In the genomic region with DNA sequence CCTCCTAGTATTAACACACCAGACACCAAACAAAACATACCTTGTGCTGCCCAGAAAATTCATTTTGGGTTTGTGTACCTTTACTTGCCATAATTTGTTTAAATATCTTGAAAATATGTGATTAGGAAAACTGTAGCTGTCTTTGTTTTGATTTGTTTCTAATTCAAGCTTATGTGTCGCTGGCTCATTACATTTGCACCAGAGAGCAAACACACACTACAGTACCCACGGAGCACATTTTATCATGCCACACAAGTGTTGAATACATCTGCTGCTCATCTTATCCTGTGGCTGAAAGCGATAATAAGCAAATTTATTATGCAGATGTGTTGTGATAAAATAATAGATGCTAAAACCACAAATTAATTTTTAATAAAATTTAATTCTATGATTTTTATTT, we compare ENCODE assay signal across 11 cellular contexts.
DNase-seq lines count a peak whose midpoint lies in the region; ATAC-seq and TF ChIP-seq lines count a peak whose summit lies in the region.
"Had no signal": no experiment of that assay in that cellular context is flagged by ENCODE, and none has a peak within 500 bp of the region (broad histone marks: within the 10 kb centered on the region; RNA-seq: fewer than 3 reads in every experiment).

No MANE protein-coding gene starts in this region.

- H4K20me1 ChIP-seq in osteoblast (ENCODE audit: insufficient read depth, low read length) = no peaks in the 10 kb centered on the region

- intact Hi-C loops in Panc1 (cut with micrococcal nuclease; ENCODE audit: unreplicated experiment) = loop anchor here (5.0 kb wide), 1 partner anchor 55 kb away; no protein-coding TSS in a partner anchor

- H3K4me3 ChIP-seq in ACC112 (ENCODE audit: low read depth, low read length) (no peak overlapping the region), Panc1 (ENCODE audit: low read depth in 2 of 2, low read length in 2 of 2) (no peak overlapping the region), gastroesophageal sphincter (no peak overlapping the region), osteoblast (ENCODE audit: insufficient read depth, low read length) (no peak overlapping the region)

- CTCF ChIA-PET in Panc1 (lab: Charles Lee) = interaction anchor here (0.9 kb wide), 1 partner anchor 205 kb away, joined by 3 read pairs; no protein-coding TSS in a partner anchor

- in situ Hi-C loops in Panc1 (cut with HindIII; ENCODE audit: low pct_unique_long_range_greater_than_20kb, low sequenced_read_pairs) = no loop called here

- H3K9me3 ChIP-seq in Panc1 (ENCODE audit: control insufficient read depth, insufficient read depth, low read depth, low read length) = no peaks in the 10 kb centered on the region
- no peaks in the 10 kb centered on the region for H3K9me3 ChIP-seq in gastroesophageal sphincter
- no peaks in the 10 kb centered on the region for H3K9me3 ChIP-seq in osteoblast (ENCODE audit: low read depth, low read length)

- no peaks in the 10 kb centered on the region for H3K27me3 ChIP-seq in ACC112 (ENCODE audit: insufficient read depth, low read length)
- H3K27me3 ChIP-seq in Panc1 (ENCODE audit: control insufficient read depth, insufficient read depth, low read length) = no peaks in the 10 kb centered on the region
- no peaks in the 10 kb centered on the region for H3K27me3 ChIP-seq in gastroesophageal sphincter
- no peaks in the 10 kb centered on the region for H3K27me3 ChIP-seq in osteoblast (ENCODE audit: insufficient read depth, low read length)

- DNase-seq in Panc1 (ENCODE audit: low read depth, low spot score) (no peak), osteoblast (ENCODE audit: insufficient read length, low spot score, missing footprints) (no peak), EL (no peak), NCI-H2227 (lab: John Stamatoyannopoulos, UW; ENCODE audit: unreplicated experiment) (no peak)
- no peak for DNase-seq in activated CD4-positive, alpha-beta T cell treated with anti-CD3 and anti-CD28 coated beads for 48 hours
- DNase-seq: cerebellar nuclear complex; NCI-H187 treated with DMSO at 0.1 percent for 48 hours; stimulated activated CD8-positive, alpha-beta memory T cell treated with anti-CD3 and anti-CD28 coated beads, Interleukin-4, amount 100 ng/mL, for 48 hours had no signal

- POLR2A ChIA-PET in Panc1 (lab: Charles Lee) = no interaction called here

- no peak for TF ChIP-seq EP300 in gastroesophageal sphincter (IDR thresholded peaks at IDR 0.05)

- TF ChIP-seq POLR2A in gastroesophageal sphincter (IDR thresholded peaks at IDR 0.05) = no peak

- TF ChIP-seq CTCF in Panc1 (IDR thresholded peaks at IDR 0.05) (no peak), gastroesophageal sphincter (IDR thresholded peaks at IDR 0.05) (no peak), osteoblast (IDR thresholded peaks at IDR 0.05; ENCODE audit: extremely low read depth, low read depth, low read length) (no peak)

- BruUV-seq in Panc1 (replicated peaks; lab: Mats Ljungman, UMichigan) = no TSS peak

- H3K4me1 ChIP-seq in ACC112 (ENCODE audit: control insufficient read depth, insufficient read depth, low read length, unreplicated experiment) (peaks cover 37% of the 10 kb centered on the region), Panc1 (ENCODE audit: control insufficient read depth, insufficient read depth, low read length) (peaks cover 11% of the 10 kb centered on the region), gastroesophageal sphincter (peaks cover 9 to 47% (median 9%) of the 10 kb centered on the region in 3 donors), osteoblast (ENCODE audit: insufficient read depth, low read length) (peaks cover 40% of the 10 kb centered on the region)

- ATAC-seq in Panc1 (no peak), gastroesophageal sphincter (no peak), GM18511 (IDR thresholded peaks at IDR 0.05; ENCODE audit: unreplicated experiment) (no peak)

- H3K79me2 ChIP-seq in ACC112 (ENCODE audit: control insufficient read depth, insufficient read depth, low read length, unreplicated experiment) (peaks cover 53% of the 10 kb centered on the region), osteoblast (ENCODE audit: insufficient read depth, low read length) (peaks cover 77% of the 10 kb centered on the region)

- no peaks in the 10 kb centered on the region for H3K36me3 ChIP-seq in ACC112 (ENCODE audit: insufficient read depth, low read length)
- H3K36me3 ChIP-seq in Panc1 (ENCODE audit: control insufficient read depth, insufficient read depth, low read length) = no peaks in the 10 kb centered on the region
- peaks cover 0 to 2% of the 10 kb centered on the region in 2 donors for H3K36me3 ChIP-seq in gastroesophageal sphincter
- H3K36me3 ChIP-seq in osteoblast (ENCODE audit: insufficient read depth, low read length) = no peaks in the 10 kb centered on the region

- no peak overlapping the region for H2AFZ ChIP-seq in ACC112 (ENCODE audit: low read length, unreplicated experiment)
- no peak overlapping the region for H2AFZ ChIP-seq in osteoblast (ENCODE audit: low read length)

- H3K4me2 ChIP-seq in osteoblast (ENCODE audit: insufficient read depth, low read length) = peak overlapping the region; percentile 37

- peak overlapping the region; percentile 73 for H3K27ac ChIP-seq in ACC112 (ENCODE audit: low read depth, low read length)
- peak overlapping the region; percentile 30; the same call in 1 of the 2 replicates for H3K27ac ChIP-seq in Panc1 (ENCODE audit: low read length)
- peak overlapping the region; percentile 72 to 81 (median 79) for H3K27ac ChIP-seq in gastroesophageal sphincter
- peak overlapping the region; percentile 77 for H3K27ac ChIP-seq in osteoblast (ENCODE audit: low read depth, low read length)

- WGBS in gastroesophageal sphincter (ENCODE audit: low coverage in 1 of 2), 2 donors = 24 to 49% methylated on average over 3 of the region's 3 CpGs
